In the genomic region with DNA sequence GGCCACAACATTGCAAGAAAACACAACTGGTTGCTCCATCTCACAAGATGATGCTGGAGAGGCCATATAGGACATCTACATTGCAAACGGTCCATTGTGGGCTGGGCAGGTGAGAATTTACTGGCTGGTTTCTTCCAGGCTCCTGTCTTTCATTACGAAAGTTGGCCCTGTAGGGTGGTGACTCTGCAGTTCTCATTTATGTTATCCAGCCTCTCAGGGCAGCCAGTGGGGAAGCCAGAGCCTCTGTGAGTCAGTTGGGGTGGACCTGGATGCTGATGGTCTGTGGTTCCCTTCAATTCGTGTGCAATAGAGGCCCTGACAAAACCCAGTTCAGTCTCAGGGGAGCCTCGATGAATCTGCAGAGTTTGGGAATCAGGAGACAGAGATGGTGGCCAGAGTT, we compare ENCODE assay signal across 23 cellular contexts.
"Had no signal": no experiment of that assay in that cellular context is flagged by ENCODE, and none has a peak within 500 bp of the region (broad histone marks: within the 10 kb centered on the region; RNA-seq: fewer than 3 reads in every experiment).

No MANE protein-coding gene starts in this region.

- H3K4me3 ChIP-seq: colonic mucosa, esophagus muscularis mucosa, gastrocnemius medialis, heart right ventricle, left lung, lower lobe of right lung, mucosa of descending colon had no signal

- H3K36me3 ChIP-seq: colonic mucosa, esophagus muscularis mucosa, gastrocnemius medialis, heart right ventricle, left lung, lower lobe of right lung had no signal

- ATAC-seq: effector memory CD8-positive, alpha-beta T cell; gastrocnemius medialis; heart right ventricle; left cardiac atrium; left lung; left ventricle myocardium superior; lower lobe of right lung; mucosa of descending colon had no signal

- FAIRE-seq: endometrium, islet of Langerhans, keratinocyte had no signal

- H3K4me1 ChIP-seq: colonic mucosa, esophagus muscularis mucosa, gastrocnemius medialis, heart right ventricle, left lung, lower lobe of right lung had no signal

- H3K27me3 ChIP-seq: colonic mucosa, gastrocnemius medialis, left lung had no signal

- DNase-seq: colonic mucosa; cortex of kidney; effector CD8-positive, alpha-beta T cell; effector memory CD8-positive, alpha-beta T cell; endodermal cell; foreskin melanocyte; gastrocnemius medialis; glutamatergic neuron; head of caudate nucleus; heart right ventricle; hippocampal formation; left cardiac atrium; left lung; left ventricle myocardium superior; lower lobe of right lung; mesenchymal stem cell; mucosa of descending colon; naive B cell had no signal

- H3K9me3 ChIP-seq: colonic mucosa, esophagus muscularis mucosa, gastrocnemius medialis, heart right ventricle, left lung, lower lobe of right lung, mucosa of descending colon had no signal

- H3K27ac ChIP-seq: colonic mucosa, epithelial cell of prostate, esophagus muscularis mucosa, gastrocnemius medialis, heart right ventricle, left lung, lower lobe of right lung had no signal
